Comparison of ENCODE assay signal across 29 cellular contexts in genomic region chr1:10534519-10534918, GRCh38. TPM values are rescaled to one million over a fixed set of nuclear protein-coding genes. Genes with fewer than 3 reads are reported as not detected.
DNase-seq lines count a peak whose midpoint lies in the region; ATAC-seq, FAIRE-seq and TF ChIP-seq lines count a peak whose summit lies in the region.
"Had no signal": no experiment of that assay in that cellular context is flagged by ENCODE, and none has a peak within 500 bp of the region (broad histone marks: within the 10 kb centered on the region; RNA-seq: fewer than 3 reads in every experiment).

No MANE protein-coding gene starts in this region.

- H4K20me1 ChIP-seq in mammary epithelial cell (ENCODE audit: insufficient read depth, low read length) (no peaks in the 10 kb centered on the region), K562 (replicated peaks; ENCODE audit: control insufficient read depth, insufficient read depth, low read length) (peaks cover 5% of the 10 kb centered on the region)

- peaks cover 10% of the 10 kb centered on the region for H3K79me1 ChIP-seq in mesendoderm (ENCODE audit: low read length)

- H3K9me3 ChIP-seq in mammary epithelial cell (replicated peaks; ENCODE audit: insufficient read depth, low read length) (no peaks in the 10 kb centered on the region), K562 (replicated peaks; ENCODE audit: control insufficient read depth, insufficient read depth, low read depth, low read length) (no peaks in the 10 kb centered on the region), esophagus muscularis mucosa (no peaks in the 10 kb centered on the region)
- H3K9me3 ChIP-seq: BE2C, BLaER1 had no signal

- no peak overlapping the region for H3K56ac ChIP-seq in mesendoderm (ENCODE audit: low read length)

- BruUV-seq in mammary epithelial cell (replicated peaks; lab: Mats Ljungman, UMichigan): no TSS peak
- no TSS peak for BruUV-seq in MCF 10A (replicated peaks; lab: Mats Ljungman, UMichigan)
- no TSS peak for BruUV-seq in K562 (replicated peaks; lab: Mats Ljungman, UMichigan)

- WGBS in mammary epithelial cell (ENCODE audit: low coverage, missing lambda C conversion rate): 15% methylated on average over 7 of the region's 7 CpGs
- WGBS in K562 (ENCODE audit: insufficient coverage, low coverage, missing lambda C conversion rate): 46% methylated on average over 7 of the region's 7 CpGs
- no CpG with 5 or more reads among the region's 7 CpGs for WGBS in mesendoderm (ENCODE audit: extremely low coverage, insufficient coverage, low lambda C conversion rate)
- 95% methylated on average over 7 of the region's 7 CpGs for WGBS in esophagus muscularis mucosa

- H3K27ac ChIP-seq in mammary epithelial cell (ENCODE audit: insufficient read depth, low read depth, low read length) (no peak overlapping the region), K562 (ENCODE audit: extremely low read depth, low read depth, low read length) (no peak overlapping the region), mesendoderm (ENCODE audit: low read depth, low read length) (no peak overlapping the region), esophagus muscularis mucosa (replicated peaks in 1 of 4) (no peak overlapping the region)
- H3K27ac ChIP-seq: BLaER1 had no signal

- peaks cover 41% of the 10 kb centered on the region for H3K79me2 ChIP-seq in mammary epithelial cell (ENCODE audit: insufficient read depth, low read length)
- peaks cover 35% of the 10 kb centered on the region for H3K79me2 ChIP-seq in K562 (ENCODE audit: control insufficient read depth, insufficient read depth, low read length)
- peaks cover 4% of the 10 kb centered on the region for H3K79me2 ChIP-seq in mesendoderm (ENCODE audit: control insufficient read depth, insufficient read depth, low read length)

- no peak overlapping the region for H4K8ac ChIP-seq in mesendoderm (ENCODE audit: low read depth, low read length)

- H3K4me3 Mint-ChIP-seq in MCF 10A (ENCODE audit: unreplicated experiment): no peak overlapping the region
- no peak overlapping the region for H3K4me3 Mint-ChIP-seq in central memory CD8-positive, alpha-beta T cell
- H3K4me3 Mint-ChIP-seq in T-helper 2 cell treated with Interferon-gamma antibody and Interleukin-4, amounts not matched to agents 5 μg/mL and 100 μg/mL, for 36 hours: no peak overlapping the region
- H3K4me3 Mint-ChIP-seq: CD14-positive monocyte; CD4-positive, alpha-beta memory T cell; CD4-positive, CD25-positive, alpha-beta regulatory T cell; CD8-positive, alpha-beta memory T cell had no signal

- no peak overlapping the region for H2AK5ac ChIP-seq in mesendoderm (ENCODE audit: low read length)

- H3K27me3 Mint-ChIP-seq in MCF 10A (ENCODE audit: insufficient read depth, unreplicated experiment): no peaks in the 10 kb centered on the region
- no peaks in the 10 kb centered on the region for H3K27me3 Mint-ChIP-seq in central memory CD8-positive, alpha-beta T cell
- no peaks in the 10 kb centered on the region for H3K27me3 Mint-ChIP-seq in T-helper 2 cell treated with Interferon-gamma antibody and Interleukin-4, amounts not matched to agents 5 μg/mL and 100 μg/mL, for 36 hours (ENCODE audit: low read depth)
- H3K27me3 Mint-ChIP-seq: CD4-positive, alpha-beta memory T cell; CD4-positive, CD25-positive, alpha-beta regulatory T cell; CD8-positive, alpha-beta memory T cell had no signal

- DNase-seq in mammary epithelial cell: no peak
- DNase-seq in MCF 10A (ENCODE audit: unreplicated experiment): no peak
- DNase-seq in K562 (ENCODE audit: extremely low read depth in 1 of 4, low spot score in 3 of 4): peak in 1 of 4 experiments; percentile 24
- DNase-seq in central memory CD8-positive, alpha-beta T cell (ENCODE audit: low spot score in 2 of 2): no peak
- no peak for DNase-seq in mesendoderm
- DNase-seq in T-helper 2 cell treated with Interferon-gamma antibody and Interleukin-4, amounts not matched to agents 5 μg/mL and 100 μg/mL, for 36 hours (ENCODE audit: low spot score): no peak
- DNase-seq in esophagus muscularis mucosa (ENCODE audit: extremely low spot score): no peak
- no peak for DNase-seq in NCI-H1048 (lab: John Stamatoyannopoulos, UW)
- DNase-seq: 8988T; ACHN; BE2C; C1 segment of cervical spinal cord; CD4-positive, alpha-beta memory T cell; CD4-positive, CD25-positive, alpha-beta regulatory T cell; CD8-positive, alpha-beta memory T cell; COR-L47; DMS 273 treated with DMSO at 0.1 percent for 48 hours; DMS153; DMS53; DMS79; DND-41; EL; GDM1 had no signal

- H3K4me3 ChIP-seq in mammary epithelial cell (replicated peaks in 1 of 3; ENCODE audit: insufficient read depth in 1 of 3, low read depth in 2 of 3, low read length in 3 of 3): no peak overlapping the region
- no peak overlapping the region for H3K4me3 ChIP-seq in K562
- H3K4me3 ChIP-seq in mesendoderm (ENCODE audit: low read length): no peak overlapping the region
- H3K4me3 ChIP-seq in esophagus muscularis mucosa: no peak overlapping the region
- H3K4me3 ChIP-seq: BLaER1, GM12878 had no signal

- peaks cover 17% of the 10 kb centered on the region for H3K4me1 Mint-ChIP-seq in MCF 10A (ENCODE audit: insufficient read depth, unreplicated experiment)
- H3K4me1 Mint-ChIP-seq in central memory CD8-positive, alpha-beta T cell: peaks cover 31% of the 10 kb centered on the region
- H3K4me1 Mint-ChIP-seq in T-helper 2 cell treated with Interferon-gamma antibody and Interleukin-4, amounts not matched to agents 5 μg/mL and 100 μg/mL, for 36 hours (ENCODE audit: low read depth): peaks cover 20% of the 10 kb centered on the region

- no peak overlapping the region for H3K23ac ChIP-seq in mesendoderm (ENCODE audit: low read length)

- peak; percentile 62 for ATAC-seq in K562
- no peak for ATAC-seq in central memory CD8-positive, alpha-beta T cell (replicated peaks; ENCODE audit: extremely low read depth, poor library complexity, severe bottlenecking)
- ATAC-seq: GM12878 had no signal

- H3K27me3 ChIP-seq in mammary epithelial cell (ENCODE audit: insufficient read depth, low read length) (no peaks in the 10 kb centered on the region), K562 (ENCODE audit: control insufficient read depth in 2 of 2, insufficient read depth in 2 of 2, low read length in 2 of 2) (no peaks in the 10 kb centered on the region), mesendoderm (ENCODE audit: insufficient read depth, low read length, poor library complexity) (no peaks in the 10 kb centered on the region), esophagus muscularis mucosa (no peaks in the 10 kb centered on the region)
- H3K27me3 ChIP-seq: BE2C, BLaER1 had no signal

- no peaks in the 10 kb centered on the region for H3K9me1 ChIP-seq in K562 (ENCODE audit: control insufficient read depth, insufficient read depth, low read length)

- H3K36me3 Mint-ChIP-seq in MCF 10A (ENCODE audit: insufficient read depth, unreplicated experiment): peaks cover 18% of the 10 kb centered on the region
- H3K36me3 Mint-ChIP-seq in central memory CD8-positive, alpha-beta T cell (ENCODE audit: insufficient read depth): peaks cover 8% of the 10 kb centered on the region
- H3K36me3 Mint-ChIP-seq in T-helper 2 cell treated with Interferon-gamma antibody and Interleukin-4, amounts not matched to agents 5 μg/mL and 100 μg/mL, for 36 hours (ENCODE audit: low read depth): peaks cover 22% of the 10 kb centered on the region

- no peak for TF ChIP-seq CTCF in mammary epithelial cell (conservative IDR thresholded peaks at IDR 0.05 in 1 of 2, IDR thresholded peaks at IDR 0.05 in 1 of 2; ENCODE audit: extremely low read depth in 1 of 2, insufficient read depth in 1 of 2, low read depth in 1 of 2, low read length in 2 of 2)
- TF ChIP-seq CTCF in MCF 10A (IDR thresholded peaks at IDR 0.05; ENCODE audit: unreplicated experiment): no peak
- TF ChIP-seq CTCF in K562 (IDR thresholded peaks at IDR 0.05 in 2 of 3, conservative IDR thresholded peaks at IDR 0.05 in 1 of 3; ENCODE audit: insufficient read depth in 2 of 3, low read depth in 1 of 3, low read length in 3 of 3): no peak
- TF ChIP-seq CTCF in esophagus muscularis mucosa (IDR thresholded peaks at IDR 0.05): no peak

- POLR2A ChIA-PET in MCF 10A (lab: Yijun Ruan, JAX) (interaction anchor here (0.7 to 1.4 kb wide), 2 partner anchors 26 to 77 kb away, joined by 3 read pairs; no protein-coding TSS in a partner anchor), K562 (lab: Yijun Ruan, JAX) (interaction anchor here (0.5 to 0.9 kb wide), 4 partner anchors 10 to 555 kb away, joined by 3 to 6 read pairs (median 4); no protein-coding TSS in a partner anchor)

- no peak overlapping the region for H3K27ac Mint-ChIP-seq in MCF 10A (ENCODE audit: low read depth, unreplicated experiment)
- H3K27ac Mint-ChIP-seq in central memory CD8-positive, alpha-beta T cell (ENCODE audit: low read depth): peak overlapping the region; percentile 13
- H3K27ac Mint-ChIP-seq in T-helper 2 cell treated with Interferon-gamma antibody and Interleukin-4, amounts not matched to agents 5 μg/mL and 100 μg/mL, for 36 hours: no peak overlapping the region
- H3K27ac Mint-ChIP-seq: CD4-positive, CD25-positive, alpha-beta regulatory T cell had no signal

- in situ Hi-C loops in mammary epithelial cell (cut with MboI; ENCODE audit: low sequenced_read_pairs in 2 of 2): no loop called here
- in situ Hi-C loops in K562 (cut with MboI): no loop called here

- no peak for TF ChIP-seq EP300 in K562 (IDR thresholded peaks at IDR 0.05; ENCODE audit: low read length)
- no peak for TF ChIP-seq EP300 in esophagus muscularis mucosa (IDR thresholded peaks at IDR 0.05)

- peaks cover 28% of the 10 kb centered on the region for H3K4me1 ChIP-seq in mammary epithelial cell (ENCODE audit: insufficient read depth, low read length)
- H3K4me1 ChIP-seq in K562 (replicated peaks in 1 of 2; ENCODE audit: control insufficient read depth in 2 of 2, insufficient read depth in 2 of 2, low read length in 2 of 2): peaks cover 7 to 11% of the 10 kb centered on the region in 2 experiments
- peaks cover 17% of the 10 kb centered on the region for H3K4me1 ChIP-seq in mesendoderm (ENCODE audit: control insufficient read depth, low read depth, low read length)
- H3K4me1 ChIP-seq in esophagus muscularis mucosa: peaks cover 31 to 37% (median 35%) of the 10 kb centered on the region in 4 donors

- TF ChIP-seq RAD21 in K562 (CRISPR knock-in tag; conservative IDR thresholded peaks at IDR 0.05 in 1 of 2, IDR thresholded peaks at IDR 0.05 in 1 of 2): no peak

- dilution Hi-C loops in mammary epithelial cell (cut with HindIII; ENCODE audit: low sequenced_read_pairs): loop anchor here (5.0 kb wide), 2 partner anchors 38 to 42 kb away; no protein-coding TSS in a partner anchor

- H3K9me3 Mint-ChIP-seq in MCF 10A (ENCODE audit: unreplicated experiment): no peaks in the 10 kb centered on the region
- H3K9me3 Mint-ChIP-seq in central memory CD8-positive, alpha-beta T cell: no peaks in the 10 kb centered on the region
- no peaks in the 10 kb centered on the region for H3K9me3 Mint-ChIP-seq in T-helper 2 cell treated with Interferon-gamma antibody and Interleukin-4, amounts not matched to agents 5 μg/mL and 100 μg/mL, for 36 hours
- H3K9me3 Mint-ChIP-seq: CD14-positive monocyte; CD4-positive, alpha-beta memory T cell; CD4-positive, CD25-positive, alpha-beta regulatory T cell; CD8-positive, alpha-beta memory T cell had no signal

- no peak overlapping the region for H2AFZ ChIP-seq in mammary epithelial cell (ENCODE audit: low read depth, low read length)
- H2AFZ ChIP-seq in K562 (ENCODE audit: low read depth, low read length): no peak overlapping the region

- TF ChIP-seq POLR2A in K562 (conservative IDR thresholded peaks at IDR 0.05) (no peak), esophagus muscularis mucosa (IDR thresholded peaks at IDR 0.05; ENCODE audit: low read depth) (no peak)

- H3K36me3 ChIP-seq in mammary epithelial cell (ENCODE audit: insufficient read depth, low read length) (no peaks in the 10 kb centered on the region), K562 (ENCODE audit: control insufficient read depth, insufficient read depth, low read length) (peaks cover 31% of the 10 kb centered on the region), mesendoderm (ENCODE audit: control insufficient read depth, insufficient read depth, low read length) (no peaks in the 10 kb centered on the region), esophagus muscularis mucosa (peaks cover 0 to 23% (median 3%) of the 10 kb centered on the region in 4 donors)
- H3K36me3 ChIP-seq: BE2C had no signal

- no peak overlapping the region for H2BK15ac ChIP-seq in mesendoderm (replicated peaks; ENCODE audit: low read depth)

- H3K18ac ChIP-seq in mesendoderm (ENCODE audit: low read length): peak overlapping the region; percentile 76

- CTCF ChIA-PET in mammary epithelial cell (lab: Charles Lee; ENCODE audit: low non-redundant PET): no interaction called here
- CTCF ChIA-PET in MCF 10A (lab: Yijun Ruan, JAX): interaction anchor here (0.6 to 0.7 kb wide), 2 partner anchors 20 to 326 kb away, joined by 4 to 5 read pairs; no protein-coding TSS in a partner anchor
- CTCF ChIA-PET in K562 (lab: Yijun Ruan, JAX; ENCODE audit: low intra/inter-chr PET ratio): no interaction called here

- intact Hi-C loops in mammary epithelial cell (cut with micrococcal nuclease) (no loop called here), MCF 10A (cut with micrococcal nuclease) (loop anchor here (5.0 kb wide), 2 partner anchors 158 to 263 kb away; partner anchors contain the start of gene CASZ1), K562 (cut with micrococcal nuclease) (no loop called here), esophagus muscularis mucosa (cut with DNase I) (loop anchor here (5.0 kb wide), 1 partner anchor 98 kb away; no protein-coding TSS in a partner anchor)

- no peak overlapping the region for H3K4ac ChIP-seq in mesendoderm (ENCODE audit: low read depth, low read length)

- H4K5ac ChIP-seq in mesendoderm (ENCODE audit: low read length): no peak overlapping the region

- H3K4me2 ChIP-seq in mammary epithelial cell (ENCODE audit: insufficient read depth, low read depth, low read length) (peak overlapping the region; percentile 11), K562 (ENCODE audit: insufficient read depth, low read length) (no peak overlapping the region), mesendoderm (ENCODE audit: low read length) (no peak overlapping the region)
- H3K4me2 ChIP-seq: BLaER1 had no signal

- no peak overlapping the region for H3K9ac ChIP-seq in mammary epithelial cell (ENCODE audit: insufficient read depth, low read length)
- no peak overlapping the region for H3K9ac ChIP-seq in K562 (ENCODE audit: insufficient read depth in 1 of 2, low read depth in 2 of 2, low read length in 2 of 2)
- no peak overlapping the region for H3K9ac ChIP-seq in mesendoderm (ENCODE audit: low read length)
- H3K9ac ChIP-seq: BLaER1 had no signal

- H2BK5ac ChIP-seq in mesendoderm (ENCODE audit: low read length): no peak overlapping the region

- H2BK120ac ChIP-seq in mesendoderm (ENCODE audit: low read depth, low read length): no peak overlapping the region

- peak; percentile 64 for FAIRE-seq in K562 (lab: Jason Lieb, UNC)
- FAIRE-seq: A204.1, GM12878, GM12892, GM18507 had no signal

RNA-seq across cellular contexts. Expression of gene PEX14, which starts 59.8 kb away (rescaled TPM):
- total RNA-seq in mammary epithelial cell: 10 to 100 TPM; 21.0 to 28.0 TPM
- 17.0 TPM for polyA plus RNA-seq in mammary epithelial cell
- polyA minus RNA-seq in mammary epithelial cell: 5.2 TPM
- 22.2 and 26.6 TPM in 2 replicates for total RNA-seq in MCF 10A (2022)
- total RNA-seq in K562 (2011; cell fraction: chromatin; rRNA removed; ENCODE audit: low replicate concordance): 22.7 and 32.6 TPM in 2 replicates
- total RNA-seq in K562 (2011; cell fraction: nucleolus; rRNA removed): 32.9 and 41.0 TPM in 2 replicates
- total RNA-seq in K562 (2011; cell fraction: nucleoplasm; rRNA removed): 27.9 and 28.1 TPM in 2 replicates
- total RNA-seq in K562 (2014; rRNA removed): 25.7 and 39.1 TPM in 2 replicates
- total RNA-seq in K562 (2014; rRNA removed; fragmentation: Illumina TruSeq; extraction: Trizol): 11.6 and 12.8 TPM in 2 replicates
- total RNA-seq in K562 (2015; rRNA removed; fragmentation: Illumina TruSeq; extraction: Trizol): 20.2 and 22.7 TPM in 2 replicates
- total RNA-seq in K562 (2021): 45.7 and 47.5 TPM in 2 replicates
- 8.0 and 19.6 TPM in 2 replicates for polyA plus RNA-seq in K562 (2011; rRNA removed)
- polyA plus RNA-seq in K562 (2011; cell fraction: cytosol; rRNA removed): 11.8 and 15.9 TPM in 2 replicates
- 22.9 and 28.2 TPM in 2 replicates for polyA plus RNA-seq in K562 (2011; cell fraction: nucleus; rRNA removed)
- polyA plus RNA-seq in K562 (2012): 37.1 and 37.2 TPM in 2 replicates
- 30.2 and 31.2 TPM in 2 replicates for polyA plus RNA-seq in K562 (2014; fragmentation: Illumina TruSeq; extraction: Trizol)
- 1 to 10 TPM; 2.6 to 2.9 TPM for polyA plus RNA-seq in K562 (2014; fragmentation: Nextera tagmentation; extraction: Ambion mirVana)
- 25.5 and 27.2 TPM in 2 replicates for polyA plus RNA-seq in K562 (2014; rRNA removed)
- 6.4 and 7.4 TPM in 2 replicates for polyA minus RNA-seq in K562 (2011; rRNA and poly(A)+ RNA removed)
- 11.3 and 18.9 TPM in 2 replicates for polyA minus RNA-seq in K562 (2011; cell fraction: cytosol; rRNA and poly(A)+ RNA removed)
- polyA minus RNA-seq in K562 (2011; cell fraction: nucleus; rRNA and poly(A)+ RNA removed): 12.4 and 16.8 TPM in 2 replicates
- 17.6 TPM for polyA plus RNA-seq in mesendoderm (2013, experiment 1 of 2)
- polyA plus RNA-seq in mesendoderm (2013, experiment 2 of 2): 18.4 TPM
- 10 to 100 TPM; 16.2 to 24.2 (median 20.1) TPM for total RNA-seq in esophagus muscularis mucosa

Comparison
In these comparisons a context has a peak if more than half of its experiments do, and no peak if none do; other contexts are left out.
1. intact Hi-C loops: an anchor here in MCF 10A (5.0 kb wide) and esophagus muscularis mucosa (5.0 kb wide); none called in mammary epithelial cell and K562.